Comparison of ENCODE assay signal across 1 cellular context in genomic region chr15:52540374-52541012, GRCh38.
TF ChIP-seq lines count a peak whose summit lies in the region.

No MANE protein-coding gene starts in this region.

TF ChIP-seq in K562, 482 proteins besides CTCF, POLR2A, EP300 and RAD21 (continued from another document):
- no peak for TF ChIP-seq TFE3 (CRISPR knock-in tag; IDR thresholded peaks at IDR 0.05)
- TF ChIP-seq CEBPB (tag; IDR thresholded peaks at IDR 0.05): peak; percentile 67
- TF ChIP-seq ZNF174 (CRISPR knock-in tag; IDR thresholded peaks at IDR 0.05): no peak
- no peak for TF ChIP-seq NCOA6 (IDR thresholded peaks at IDR 0.05)
- no peak for TF ChIP-seq ZNF830 (CRISPR knock-in tag; IDR thresholded peaks at IDR 0.05)
- no peak for TF ChIP-seq BACH1 (tag; IDR thresholded peaks at IDR 0.05)
- peak; percentile 29; the same call in 1 of the 2 replicates for TF ChIP-seq NFIC (IDR thresholded peaks at IDR 0.05)
- TF ChIP-seq, protein P1, sequence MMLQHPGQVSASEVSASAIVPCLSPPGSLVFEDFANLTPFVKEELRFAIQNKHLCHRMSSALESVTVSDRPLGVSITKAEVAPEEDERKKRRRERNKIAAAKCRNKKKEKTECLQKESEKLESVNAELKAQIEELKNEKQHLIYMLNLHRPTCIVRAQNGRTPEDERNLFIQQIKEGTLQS (IDR thresholded peaks at IDR 0.05): peak; percentile 78
- TF ChIP-seq, protein P1 (CRISPR knock-in tag; conservative IDR thresholded peaks at IDR 0.05): no peak
- no peak for TF ChIP-seq SOX6 (IDR thresholded peaks at IDR 0.05)
